5 cellular contexts compared by ENCODE assay signal in the genomic region with DNA sequence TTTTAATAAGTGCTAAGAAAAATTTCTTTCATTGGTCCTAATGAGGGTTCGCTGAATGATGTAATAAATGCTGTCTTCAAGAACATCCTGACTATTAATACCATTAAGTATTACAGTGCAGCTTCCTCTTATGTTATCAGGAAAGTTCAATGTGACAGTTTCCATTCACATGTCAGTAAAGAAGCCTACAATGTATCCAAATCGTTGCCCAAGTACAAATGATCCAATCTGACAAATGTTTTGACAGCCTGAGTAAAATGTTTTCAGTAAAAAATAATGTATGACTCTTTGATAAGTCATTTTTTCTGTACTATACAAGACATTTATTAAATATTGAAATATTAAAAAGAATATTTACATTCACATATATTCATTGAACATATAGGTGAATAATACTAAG.
"Had no signal": no experiment of that assay in that cellular context is flagged by ENCODE, and none has a peak within 500 bp of the region (broad histone marks: within the 10 kb centered on the region; RNA-seq: fewer than 3 reads in every experiment).

No MANE protein-coding gene starts in this region.

- H3K4me3 ChIP-seq: GM23338, K562 had no signal

- ATAC-seq: GM23338, K562 had no signal

- H2AFZ ChIP-seq: GM23338 had no signal

- DNase-seq: H9, HCEC 1CT, IMR-90 had no signal

- H3K4me2 ChIP-seq: GM23338 had no signal
